9 cellular contexts compared by ENCODE assay signal in genomic region chr2:45008296-45009129, GRCh38. TPM values are rescaled to one million over a fixed set of nuclear protein-coding genes. Genes with fewer than 3 reads are reported as not detected.
DNase-seq lines count a peak whose midpoint lies in the region; ATAC-seq, FAIRE-seq and TF ChIP-seq lines count a peak whose summit lies in the region.
"Had no signal": no experiment of that assay in that cellular context is flagged by ENCODE, and none has a peak within 500 bp of the region (broad histone marks: within the 10 kb centered on the region; RNA-seq: fewer than 3 reads in every experiment).

No MANE protein-coding gene starts in this region.

- intact Hi-C loops in HepG2 (cut with micrococcal nuclease; ENCODE audit: unreplicated experiment): no loop called here

- ATAC-seq in HepG2: no peak
- no peak for ATAC-seq in stimulated activated effector memory CD8-positive, alpha-beta T cell treated with anti-CD3 and anti-CD28 coated beads, Interleukin-12 subunit alpha, Interleukin-12 subunit beta, amount 100 ng/mL, for 72 hours

- POLR2A ChIA-PET in HepG2 (lab: Yijun Ruan, JAX): no interaction called here

- H3K4me2 ChIP-seq in HepG2 (ENCODE audit: low read depth, low read length) (no peak overlapping the region), hepatocyte (peak overlapping the region; percentile 81)

- H4K20me1 ChIP-seq in HepG2 (ENCODE audit: insufficient read depth, low read length) (no peaks in the 10 kb centered on the region; the same call in 1 of the 2 replicates), hepatocyte (ENCODE audit: insufficient read depth, poor library complexity, severe bottlenecking) (no peaks in the 10 kb centered on the region)

- H3K4me1 Mint-ChIP-seq in stimulated activated effector memory CD8-positive, alpha-beta T cell treated with anti-CD3 and anti-CD28 coated beads, Interleukin-12 subunit alpha, Interleukin-12 subunit beta, amount 100 ng/mL, for 72 hours: peaks cover 17% of the 10 kb centered on the region

- FAIRE-seq in HepG2 (lab: Jason Lieb, UNC): no peak
- no peak for FAIRE-seq in H54 (lab: Jason Lieb, UNC)
- FAIRE-seq: GM18507 had no signal

- no peak for TF ChIP-seq CTCF in liver (IDR thresholded peaks at IDR 0.05; ENCODE audit: low read depth, low read length, missing input control)
- no peak for TF ChIP-seq CTCF in HepG2 (CRISPR knock-in tag; IDR thresholded peaks at IDR 0.05)
- TF ChIP-seq CTCF in hepatocyte (IDR thresholded peaks at IDR 0.05; ENCODE audit: poor library complexity): no peak

- CTCF ChIA-PET in HepG2 (lab: Yijun Ruan, JAX; ENCODE audit: low intra/inter-chr PET ratio, low total read pairs): no interaction called here

- no peaks in the 10 kb centered on the region for H3K9me3 Mint-ChIP-seq in stimulated activated effector memory CD8-positive, alpha-beta T cell treated with anti-CD3 and anti-CD28 coated beads, Interleukin-12 subunit alpha, Interleukin-12 subunit beta, amount 100 ng/mL, for 72 hours

- in situ Hi-C loops in HepG2 (cut with HindIII; ENCODE audit: extremely low pct_ligation_motif_present, low pct_unique_long_range_greater_than_20kb): no loop called here

- H3K9me3 ChIP-seq in liver (ENCODE audit: control insufficient read depth in 4 of 4, low read length in 3 of 4) (peaks cover 0 to 4% (median 0%) of the 10 kb centered on the region in 4 donors), HepG2 (ENCODE audit: low read length) (no peaks in the 10 kb centered on the region), hepatocyte (ENCODE audit: low read depth) (no peaks in the 10 kb centered on the region)

- H3K9me2 ChIP-seq in hepatocyte (replicated peaks; ENCODE audit: insufficient read depth): no peaks in the 10 kb centered on the region

- DNase-seq in HepG2 (ENCODE audit: low spot score): no peak
- DNase-seq in activated CD8-positive, alpha-beta memory T cell treated with anti-CD3 and anti-CD28 coated beads, Interleukin-2, amount 50 U/mL, for 48 hours: peak; percentile 64
- peak; percentile 25 for DNase-seq in hepatocyte (ENCODE audit: low spot score)
- DNase-seq in stimulated activated effector memory CD8-positive, alpha-beta T cell treated with anti-CD3 and anti-CD28 coated beads, Interleukin-12 subunit alpha, Interleukin-12 subunit beta, amount 100 ng/mL, for 72 hours (ENCODE audit: low spot score in 2 of 2): no peak
- DNase-seq in H54 (ENCODE audit: insufficient read length, low spot score): no peak
- no peak for DNase-seq in midbrain (lab: John Stamatoyannopoulos, UW)
- no peak for DNase-seq in C1 segment of cervical spinal cord (lab: John Stamatoyannopoulos, UW)

- no peak for TF ChIP-seq RAD21 in liver (IDR thresholded peaks at IDR 0.05)
- no peak for TF ChIP-seq RAD21 in HepG2 (CRISPR knock-in tag; IDR thresholded peaks at IDR 0.05)

- no peaks in the 10 kb centered on the region for H3K36me3 Mint-ChIP-seq in stimulated activated effector memory CD8-positive, alpha-beta T cell treated with anti-CD3 and anti-CD28 coated beads, Interleukin-12 subunit alpha, Interleukin-12 subunit beta, amount 100 ng/mL, for 72 hours

- no peaks in the 10 kb centered on the region for H3K79me2 ChIP-seq in HepG2 (ENCODE audit: insufficient read depth, low read length)
- no peaks in the 10 kb centered on the region for H3K79me2 ChIP-seq in hepatocyte

- 9% methylated on average over 75 of the region's 75 CpGs for WGBS in liver
- 89% methylated on average over 60 of the region's 75 CpGs for WGBS in HepG2 (ENCODE audit: low lambda C conversion rate)
- WGBS in hepatocyte (ENCODE audit: low lambda C conversion rate, missing lambda C conversion rate): 9% methylated on average over 64 of the region's 75 CpGs

- peak overlapping the region; percentile 64 for H3K4me3 Mint-ChIP-seq in stimulated activated effector memory CD8-positive, alpha-beta T cell treated with anti-CD3 and anti-CD28 coated beads, Interleukin-12 subunit alpha, Interleukin-12 subunit beta, amount 100 ng/mL, for 72 hours

- TF ChIP-seq POLR2A in HepG2 (IDR thresholded peaks at IDR 0.05; ENCODE audit: insufficient read depth in 1 of 2, low read depth in 2 of 2, low read length in 2 of 2) (no peak), H54 (IDR thresholded peaks at IDR 0.05; ENCODE audit: low read depth, low read length) (no peak)

- no peak for TF ChIP-seq EP300 in HepG2 (IDR thresholded peaks at IDR 0.05; ENCODE audit: low read depth in 2 of 2, low read length in 2 of 2)
- TF ChIP-seq EP300 in HepG2 (CRISPR knock-in tag; IDR thresholded peaks at IDR 0.05; ENCODE audit: borderline replicate concordance): no peak

- H3K9ac ChIP-seq in liver (ENCODE audit: low read depth in 1 of 2, low read length in 2 of 2) (no peak overlapping the region), HepG2 (ENCODE audit: insufficient read depth, low read depth, low read length) (no peak overlapping the region)

- no peak overlapping the region for H3K27ac ChIP-seq in liver (ENCODE audit: low read depth in 1 of 2, low read length in 2 of 2)
- H3K27ac ChIP-seq in HepG2 (ENCODE audit: extremely low read length, insufficient read depth, low read length): no peak overlapping the region
- H3K27ac ChIP-seq in hepatocyte: no peak overlapping the region

- no TSS peak for BruUV-seq in HepG2 (replicated peaks; lab: Mats Ljungman, UMichigan)

- no peak overlapping the region for H3K27ac Mint-ChIP-seq in stimulated activated effector memory CD8-positive, alpha-beta T cell treated with anti-CD3 and anti-CD28 coated beads, Interleukin-12 subunit alpha, Interleukin-12 subunit beta, amount 100 ng/mL, for 72 hours

- H3K27me3 ChIP-seq in liver (ENCODE audit: control insufficient read depth in 4 of 4, insufficient read depth in 4 of 4, low read length in 3 of 4) (peaks cover 2 to 49% (median 28%) of the 10 kb centered on the region in 4 donors), HepG2 (ENCODE audit: control insufficient read depth in 1 of 2, insufficient read depth in 2 of 2, low read length in 2 of 2) (peaks cover 13 to 82% of the 10 kb centered on the region in 2 experiments), hepatocyte (peaks cover 91% of the 10 kb centered on the region)

- H3K4me3 ChIP-seq in liver (ENCODE audit: low read depth in 1 of 3, low read length in 3 of 3) (peak overlapping the region; percentile 21 to 56 (median 51)), HepG2 (replicated peaks in 1 of 3; ENCODE audit: insufficient read depth in 1 of 3, low read depth in 2 of 3, low read length in 3 of 3) (no peak overlapping the region), hepatocyte (no peak overlapping the region)

- H3K36me3 ChIP-seq in liver (ENCODE audit: control insufficient read depth in 4 of 4, insufficient read depth in 3 of 4, low read depth in 1 of 4, low read length in 3 of 4) (no peaks in the 10 kb centered on the region), HepG2 (replicated peaks in 1 of 2; ENCODE audit: control insufficient read depth in 1 of 2, insufficient read depth in 2 of 2, low read length in 2 of 2) (no peaks in the 10 kb centered on the region), hepatocyte (replicated peaks; ENCODE audit: insufficient read depth, low read depth) (no peaks in the 10 kb centered on the region)

- H2AFZ ChIP-seq in HepG2 (ENCODE audit: low read length): no peak overlapping the region
- H2AFZ ChIP-seq in hepatocyte: peak overlapping the region; percentile 29

- peaks cover 35 to 54% (median 38%) of the 10 kb centered on the region in 4 donors for H3K4me1 ChIP-seq in liver (ENCODE audit: control insufficient read depth in 4 of 4, insufficient read depth in 4 of 4, low read length in 3 of 4)
- H3K4me1 ChIP-seq in HepG2 (ENCODE audit: insufficient read depth, low read length): 0 out of 2 replicates have a peak, but pooled peaks cover 6% of the 10 kb centered on the region
- peaks cover 30% of the 10 kb centered on the region for H3K4me1 ChIP-seq in hepatocyte (ENCODE audit: insufficient read depth)

TF ChIP-seq in liver, 16 proteins besides CTCF, POLR2A, EP300 and RAD21 (continues in another document):
- no peak for TF ChIP-seq FOXA1 (IDR thresholded peaks at IDR 0.05)

TF ChIP-seq in HepG2, 621 proteins besides CTCF, POLR2A, EP300 and RAD21 (continues in another document):
- no peak for TF ChIP-seq SAFB2 (CRISPR knock-in tag; IDR thresholded peaks at IDR 0.05; ENCODE audit: borderline replicate concordance, low read depth)
- TF ChIP-seq RFXAP (CRISPR knock-in tag; IDR thresholded peaks at IDR 0.05; ENCODE audit: borderline replicate concordance): no peak
- no peak for TF ChIP-seq ZNF784 (CRISPR knock-in tag; IDR thresholded peaks at IDR 0.05; ENCODE audit: borderline replicate concordance)

RNA-seq across cellular contexts. Expression of gene SIX2, which starts 0.7 kb away (rescaled TPM):
- total RNA-seq in liver (not detected), HepG2 (2016; rRNA removed; fragmentation: Illumina TruSeq; extraction: Trizol) (not detected in 2 replicates), hepatocyte (0.32 and 0.53 TPM in 2 replicates)
- polyA plus RNA-seq in liver (not detected), HepG2 (2011; rRNA removed) (not detected in 2 replicates), hepatocyte (1.1 and 1.3 TPM in 2 replicates)
- total RNA-seq in HepG2 (2016; cell fraction: cytosol; rRNA removed; fragmentation: Illumina TruSeq; extraction: Trizol; ENCODE audit: low read depth): not detected in 2 replicates
- total RNA-seq in HepG2 (2016; cell fraction: insoluble cytoplasmic fraction; rRNA removed; fragmentation: Illumina TruSeq; extraction: Trizol): not detected in 2 replicates
- total RNA-seq in HepG2 (2016; cell fraction: membrane; rRNA removed; fragmentation: Illumina TruSeq; extraction: Trizol): not detected in 2 replicates
- total RNA-seq in HepG2 (2016; cell fraction: nucleus; rRNA removed; fragmentation: Illumina TruSeq; extraction: Trizol): not detected in 2 replicates
- polyA plus RNA-seq in HepG2 (2011; cell fraction: cytosol; rRNA removed): not detected in 2 replicates
- not detected in 2 replicates for polyA plus RNA-seq in HepG2 (2011; cell fraction: nucleus; rRNA removed)
- polyA plus RNA-seq in HepG2 (2012): not detected in 2 replicates
- polyA plus RNA-seq in HepG2 (2016; cell fraction: cytosol; fragmentation: Illumina TruSeq; extraction: Trizol; ENCODE audit: low read depth): not detected in 2 replicates
- not detected in 2 replicates for polyA plus RNA-seq in HepG2 (2016; cell fraction: insoluble cytoplasmic fraction; fragmentation: Illumina TruSeq; extraction: Trizol; ENCODE audit: low read depth)
- polyA plus RNA-seq in HepG2 (2016; cell fraction: membrane; fragmentation: Illumina TruSeq; extraction: Trizol; ENCODE audit: low read depth): not detected in 2 replicates
- polyA plus RNA-seq in HepG2 (2016; cell fraction: nucleus; fragmentation: Illumina TruSeq; extraction: Trizol; ENCODE audit: insufficient read depth, low read depth): not detected in 2 replicates
- 17.4 TPM in 1 of 2 replicates, not detected in the other for polyA minus RNA-seq in HepG2 (2011; rRNA and poly(A)+ RNA removed; ENCODE audit: low replicate concordance)
- polyA minus RNA-seq in HepG2 (2011; cell fraction: cytosol; rRNA and poly(A)+ RNA removed): not detected in 2 replicates
- 0.26 TPM in 1 of 2 replicates, not detected in the other for polyA minus RNA-seq in HepG2 (2011; cell fraction: nucleus; rRNA and poly(A)+ RNA removed)

Comparison
In these comparisons a context has a peak if more than half of its experiments do, and no peak if none do; other contexts are left out.
1. H3K4me3 ChIP-seq: peak in liver (3 of 3); none in HepG2 (0 of 3) and hepatocyte (single experiment).
2. DNase-seq: peak in activated CD8-positive, alpha-beta memory T cell treated with anti-CD3 and anti-CD28 coated beads, Interleukin-2, amount 50 U/mL, for 48 hours (single experiment) and hepatocyte (single experiment); none in HepG2 (single experiment), stimulated activated effector memory CD8-positive, alpha-beta T cell treated with anti-CD3 and anti-CD28 coated beads, Interleukin-12 subunit alpha, Interleukin-12 subunit beta, amount 100 ng/mL, for 72 hours (0 of 2), H54 (single experiment), midbrain (single experiment) and C1 segment of cervical spinal cord (0 of 14).